1 cellular context compared by ENCODE assay signal in genomic region chr1:157115429-157115838, GRCh38.
TF ChIP-seq lines count a peak whose summit lies in the region.

No MANE protein-coding gene starts in this region.

TF ChIP-seq in H1, 55 proteins besides CTCF, POLR2A, EP300 and RAD21:
- TF ChIP-seq CREB1 (IDR thresholded peaks at IDR 0.05) (no peak), SIN3A (conservative IDR thresholded peaks at IDR 0.05 in 1 of 2, IDR thresholded peaks at IDR 0.05 in 1 of 2; ENCODE audit: low read depth in 1 of 2, low read length in 2 of 2) (no peak), SIRT6 (IDR thresholded peaks at IDR 0.05; ENCODE audit: low read length) (no peak), JUN (IDR thresholded peaks at IDR 0.05; ENCODE audit: low read depth, low read length) (no peak), ASH2L (IDR thresholded peaks at IDR 0.05; ENCODE audit: low read length) (no peak), HDAC2 (IDR thresholded peaks at IDR 0.05; ENCODE audit: borderline replicate concordance in 1 of 2, low read depth in 2 of 2, low read length in 2 of 2) (no peak), SRF (IDR thresholded peaks at IDR 0.05; ENCODE audit: low read depth, low read length) (no peak), CBX5 (IDR thresholded peaks at IDR 0.05; ENCODE audit: low read depth, low read length) (no peak), CHD7 (IDR thresholded peaks at IDR 0.05; ENCODE audit: insufficient replicate concordance, low read length) (no peak), SP4 (IDR thresholded peaks at IDR 0.05; ENCODE audit: low read length) (no peak)
